Comparison of ENCODE assay signal across 35 cellular contexts in genomic region chr4:125243835-125244397, GRCh38.
DNase-seq lines count a peak whose midpoint lies in the region; FAIRE-seq and TF ChIP-seq lines count a peak whose summit lies in the region.
"Had no signal": no experiment of that assay in that cellular context is flagged by ENCODE, and none has a peak within 500 bp of the region (broad histone marks: within the 10 kb centered on the region; RNA-seq: fewer than 3 reads in every experiment).

No MANE protein-coding gene starts in this region.

- H3F3A ChIP-seq in smooth muscle cell (ENCODE audit: low read depth) = no peaks in the 10 kb centered on the region

- no peak overlapping the region for H3K4me2 ChIP-seq in astrocyte (ENCODE audit: low read length)
- peak overlapping the region; percentile 4 for H3K4me2 ChIP-seq in smooth muscle cell
- H3K4me2 ChIP-seq: BLaER1 treated with 17β-estradiol and CSF1 and Interleukin-3, amounts not matched to agents 10 nM and 100 nM; KMS-11; PC-9 had no signal

- H3K36me3 Mint-ChIP-seq in HFFc6 (ENCODE audit: low read depth) = no peaks in the 10 kb centered on the region
- no peaks in the 10 kb centered on the region for H3K36me3 Mint-ChIP-seq in astrocyte (ENCODE audit: low read depth, unreplicated experiment)
- H3K36me3 Mint-ChIP-seq: activated naive CD4-positive, alpha-beta T cell treated with anti-CD3 and anti-CD28 coated beads, Interleukin-2, amount 10 ng/mL, durations not matched to agents 7 days and 5 days; naive B cell had no signal

- H3K4me1 ChIP-seq in astrocyte (ENCODE audit: insufficient read depth, low read length) (peaks cover 3% of the 10 kb centered on the region), smooth muscle cell (ENCODE audit: low read depth) (no peaks in the 10 kb centered on the region), BE2C (no peaks in the 10 kb centered on the region)
- H3K4me1 ChIP-seq: BLaER1 treated with 17β-estradiol and CSF1 and Interleukin-3, amounts not matched to agents 10 nM and 100 nM; left ventricle myocardium inferior; prostate gland; right lobe of liver; uterus had no signal

- H2AFZ ChIP-seq in astrocyte (ENCODE audit: low read depth, low read length) = no peak overlapping the region
- H2AFZ ChIP-seq in smooth muscle cell (ENCODE audit: low read depth) = peak overlapping the region; percentile 26
- H2AFZ ChIP-seq: PC-9 had no signal

- H3K4me3 ChIP-seq in astrocyte (ENCODE audit: insufficient read depth, low read depth, low read length) (no peak overlapping the region), fibroblast of pulmonary artery (replicated peaks; ENCODE audit: low read depth, low read length) (no peak overlapping the region), smooth muscle cell (no peak overlapping the region), BE2C (ENCODE audit: low read depth, low read length) (no peak overlapping the region)
- H3K4me3 ChIP-seq: BLaER1 treated with 17β-estradiol and CSF1 and Interleukin-3, amounts not matched to agents 10 nM and 100 nM; left ventricle myocardium inferior; PC-9; prostate gland; right lobe of liver; thoracic aorta; uterus had no signal

- H3K4me3 Mint-ChIP-seq in HFFc6 = no peak overlapping the region
- no peak overlapping the region for H3K4me3 Mint-ChIP-seq in astrocyte (ENCODE audit: unreplicated experiment)
- H3K4me3 Mint-ChIP-seq: activated CD4-positive, alpha-beta memory T cell treated with anti-CD3 and anti-CD28 coated beads, Interleukin-2, amount 10 ng/mL, durations not matched to agents 7 days and 5 days; activated naive CD4-positive, alpha-beta T cell treated with anti-CD3 and anti-CD28 coated beads, Interleukin-2, amount 10 ng/mL, durations not matched to agents 7 days and 5 days; naive B cell; stimulated activated naive CD8-positive, alpha-beta T cell treated with anti-CD3 and anti-CD28 coated beads, Interleukin-15, amount 100 ng/mL, for 72 hours had no signal

- H4K20me1 ChIP-seq in astrocyte (ENCODE audit: insufficient read depth, low read length) (no peaks in the 10 kb centered on the region), smooth muscle cell (ENCODE audit: low read depth) (no peaks in the 10 kb centered on the region)
- H4K20me1 ChIP-seq: BLaER1 treated with 17β-estradiol and CSF1 and Interleukin-3, amounts not matched to agents 10 nM and 100 nM had no signal

- TF ChIP-seq CTCF in HFFc6 (IDR thresholded peaks at IDR 0.05) = no peak
- TF ChIP-seq CTCF in astrocyte (IDR thresholded peaks at IDR 0.05; ENCODE audit: insufficient read depth, low read depth, low read length) = no peak
- no peak for TF ChIP-seq CTCF in fibroblast of pulmonary artery (IDR thresholded peaks at IDR 0.05; ENCODE audit: low read length, missing control alignments)
- no peak for TF ChIP-seq CTCF in smooth muscle cell (IDR thresholded peaks at IDR 0.05; ENCODE audit: borderline replicate concordance, insufficient read depth, poor library complexity, severe bottlenecking)
- TF ChIP-seq CTCF in BE2C (IDR thresholded peaks at IDR 0.05; ENCODE audit: low read depth, low read length) = no peak

- 55% methylated on average over 2 of the region's 2 CpGs for WGBS in smooth muscle cell (ENCODE audit: low lambda C conversion rate)

- H3K9me3 ChIP-seq in astrocyte (ENCODE audit: insufficient read depth, low read depth, low read length) = no peaks in the 10 kb centered on the region
- H3K9me3 ChIP-seq in smooth muscle cell (replicated peaks; ENCODE audit: low read depth) = no peaks in the 10 kb centered on the region
- H3K9me3 ChIP-seq in BE2C = no peaks in the 10 kb centered on the region
- H3K9me3 ChIP-seq: left ventricle myocardium inferior, prostate gland, right lobe of liver, thoracic aorta, uterus had no signal

- no peak overlapping the region for H3K27ac ChIP-seq in astrocyte (ENCODE audit: low read depth, low read length)
- no peak overlapping the region for H3K27ac ChIP-seq in smooth muscle cell (ENCODE audit: low read depth)
- H3K27ac ChIP-seq: BLaER1 treated with 17β-estradiol and CSF1 and Interleukin-3, amounts not matched to agents 10 nM and 100 nM; HL-60; KMS-11; left ventricle myocardium inferior; PC-9; prostate gland; right lobe of liver; thoracic aorta; uterus had no signal

- H3K9me3 Mint-ChIP-seq in HFFc6 = no peaks in the 10 kb centered on the region
- H3K9me3 Mint-ChIP-seq in astrocyte (ENCODE audit: unreplicated experiment) = no peaks in the 10 kb centered on the region
- H3K9me3 Mint-ChIP-seq: activated CD4-positive, alpha-beta memory T cell treated with anti-CD3 and anti-CD28 coated beads, Interleukin-2, amount 10 ng/mL, durations not matched to agents 7 days and 5 days; activated naive CD4-positive, alpha-beta T cell treated with anti-CD3 and anti-CD28 coated beads, Interleukin-2, amount 10 ng/mL, durations not matched to agents 7 days and 5 days; naive B cell had no signal

- H3K27me3 Mint-ChIP-seq in HFFc6 (ENCODE audit: insufficient read depth) (no peaks in the 10 kb centered on the region), astrocyte (ENCODE audit: low read depth, unreplicated experiment) (no peaks in the 10 kb centered on the region)
- H3K27me3 Mint-ChIP-seq: activated CD4-positive, alpha-beta memory T cell treated with anti-CD3 and anti-CD28 coated beads, Interleukin-2, amount 10 ng/mL, durations not matched to agents 7 days and 5 days; activated naive CD4-positive, alpha-beta T cell treated with anti-CD3 and anti-CD28 coated beads, Interleukin-2, amount 10 ng/mL, durations not matched to agents 7 days and 5 days; naive B cell; stimulated activated naive CD8-positive, alpha-beta T cell treated with anti-CD3 and anti-CD28 coated beads, Interleukin-15, amount 100 ng/mL, for 72 hours had no signal

- no peak overlapping the region for H3K9ac ChIP-seq in astrocyte (ENCODE audit: low read length)
- no peak overlapping the region for H3K9ac ChIP-seq in smooth muscle cell (ENCODE audit: low read depth)
- H3K9ac ChIP-seq: BLaER1 treated with 17β-estradiol and CSF1 and Interleukin-3, amounts not matched to agents 10 nM and 100 nM; KMS-11 had no signal

- DNase-seq in HFFc6 (peak; percentile 0), astrocyte (ENCODE audit: low read depth) (peak; percentile 5), fibroblast of pulmonary artery (ENCODE audit: low read depth) (peak; percentile 18), smooth muscle cell (lab: John Stamatoyannopoulos, UW; ENCODE audit: unreplicated experiment) (no peak), BE2C (no peak)
- no peak for DNase-seq in activated CD8-positive, alpha-beta memory T cell treated with anti-CD3 and anti-CD28 coated beads, Interleukin-2, amount 50 U/mL, for 4 hours
- no peak for DNase-seq in activated CD4-positive, alpha-beta T cell treated with anti-CD3 and anti-CD28 coated beads, Interleukin-2, amount 50 U/mL, for 1 hour
- DNase-seq: activated CD4-positive, alpha-beta memory T cell treated with anti-CD3 and anti-CD28 coated beads, Interleukin-2, amount 10 ng/mL, durations not matched to agents 7 days and 5 days; activated CD4-positive, CD25-positive, alpha-beta regulatory T cell treated with anti-CD3 and anti-CD28 coated beads, Interleukin-2, amount 50 U/mL, for 72 hours; activated CD8-positive, alpha-beta memory T cell treated with anti-CD3 and anti-CD28 coated beads, Interleukin-2, amount 50 U/mL, for 48 hours; activated naive CD4-positive, alpha-beta T cell treated with anti-CD3 and anti-CD28 coated beads, Interleukin-2, amount 10 ng/mL, durations not matched to agents 7 days and 5 days; amniotic stem cell; COR-L47; effector CD4-positive, alpha-beta T cell; GF-D8; head of caudate nucleus; islet precursor cell; left ventricle myocardium inferior; midbrain; MM.1S; naive B cell; NCI-H1417; NCI-H2029; NCI-H510A treated with DMSO at 0.1 percent for 48 hours; PC-9; right lobe of liver; stimulated activated CD4-positive, alpha-beta T cell treated with anti-CD3 and anti-CD28 coated beads, Interleukin-12 subunit alpha, Interleukin-12 subunit beta, amount 100 ng/mL, for 4 hours; stimulated activated CD4-positive, alpha-beta T cell treated with anti-CD3 and anti-CD28 coated beads, Interleukin-2, amount 100 ng/mL, for 48 hours; stimulated activated naive CD8-positive, alpha-beta T cell treated with anti-CD3 and anti-CD28 coated beads, Interleukin-15, amount 100 ng/mL, for 72 hours; uterus had no signal

- no peaks in the 10 kb centered on the region for H3K27me3 ChIP-seq in astrocyte (ENCODE audit: insufficient read depth, low read length)
- H3K27me3 ChIP-seq in smooth muscle cell (ENCODE audit: low read depth) = no peaks in the 10 kb centered on the region
- no peaks in the 10 kb centered on the region for H3K27me3 ChIP-seq in BE2C
- H3K27me3 ChIP-seq: BLaER1 treated with 17β-estradiol and CSF1 and Interleukin-3, amounts not matched to agents 10 nM and 100 nM; right lobe of liver; uterus had no signal

- H3K79me2 ChIP-seq in astrocyte (ENCODE audit: insufficient read depth, low read length) = no peaks in the 10 kb centered on the region
- H3K79me2 ChIP-seq in smooth muscle cell (ENCODE audit: low read depth) = no peaks in the 10 kb centered on the region

- H3K27ac Mint-ChIP-seq in HFFc6 (no peak overlapping the region; the same call in 1 of the 2 replicates), astrocyte (ENCODE audit: unreplicated experiment) (no peak overlapping the region)
- H3K27ac Mint-ChIP-seq: activated CD4-positive, alpha-beta memory T cell treated with anti-CD3 and anti-CD28 coated beads, Interleukin-2, amount 10 ng/mL, durations not matched to agents 7 days and 5 days; activated naive CD4-positive, alpha-beta T cell treated with anti-CD3 and anti-CD28 coated beads, Interleukin-2, amount 10 ng/mL, durations not matched to agents 7 days and 5 days; naive B cell; stimulated activated naive CD8-positive, alpha-beta T cell treated with anti-CD3 and anti-CD28 coated beads, Interleukin-15, amount 100 ng/mL, for 72 hours had no signal

- peaks cover 17% of the 10 kb centered on the region for H3K4me1 Mint-ChIP-seq in HFFc6 (ENCODE audit: low read depth)
- no peaks in the 10 kb centered on the region for H3K4me1 Mint-ChIP-seq in astrocyte (ENCODE audit: low read depth, unreplicated experiment)
- H3K4me1 Mint-ChIP-seq: activated CD4-positive, alpha-beta memory T cell treated with anti-CD3 and anti-CD28 coated beads, Interleukin-2, amount 10 ng/mL, durations not matched to agents 7 days and 5 days; activated naive CD4-positive, alpha-beta T cell treated with anti-CD3 and anti-CD28 coated beads, Interleukin-2, amount 10 ng/mL, durations not matched to agents 7 days and 5 days; naive B cell; stimulated activated naive CD8-positive, alpha-beta T cell treated with anti-CD3 and anti-CD28 coated beads, Interleukin-15, amount 100 ng/mL, for 72 hours had no signal

- H3K36me3 ChIP-seq in astrocyte (ENCODE audit: insufficient read depth, low read length) (no peaks in the 10 kb centered on the region), smooth muscle cell (ENCODE audit: low read depth) (no peaks in the 10 kb centered on the region), BE2C (no peaks in the 10 kb centered on the region)
- H3K36me3 ChIP-seq: BLaER1 treated with 17β-estradiol and CSF1 and Interleukin-3, amounts not matched to agents 10 nM and 100 nM; left ventricle myocardium inferior; prostate gland; right lobe of liver; thoracic aorta; uterus had no signal

- FAIRE-seq in astrocyte (lab: Jason Lieb, UNC) = no peak

Comparison
In these comparisons a context has a peak if more than half of its experiments do, and no peak if none do; other contexts are left out.
1. DNase-seq: peak in HFFc6 (single experiment), astrocyte (single experiment) and fibroblast of pulmonary artery (single experiment); none in smooth muscle cell (single experiment), activated CD8-positive, alpha-beta memory T cell treated with anti-CD3 and anti-CD28 coated beads, Interleukin-2, amount 50 U/mL, for 4 hours (single experiment), BE2C (single experiment) and activated CD4-positive, alpha-beta T cell treated with anti-CD3 and anti-CD28 coated beads, Interleukin-2, amount 50 U/mL, for 1 hour (single experiment).